29 cellular contexts compared by ENCODE assay signal in genomic region chr1:159803946-159804695, GRCh38. TPM values are rescaled to one million over a fixed set of nuclear protein-coding genes. Genes with fewer than 3 reads are reported as not detected.
DNase-seq lines count a peak whose midpoint lies in the region; ATAC-seq and TF ChIP-seq lines count a peak whose summit lies in the region.
"Had no signal": no experiment of that assay in that cellular context is flagged by ENCODE, and none has a peak within 500 bp of the region (broad histone marks: within the 10 kb centered on the region; RNA-seq: fewer than 3 reads in every experiment).

No MANE protein-coding gene starts in this region.

- H3K27ac ChIP-seq in endodermal cell (ENCODE audit: low read depth, low read length), result no peak overlapping the region
- H3K27ac ChIP-seq: BLaER1 treated with 17β-estradiol and CSF1 and Interleukin-3, amounts not matched to agents 10 nM and 100 nM; breast epithelium; esophagus squamous epithelium; gastrocnemius medialis; sigmoid colon; thyroid gland had no signal

- peaks cover 28% of the 10 kb centered on the region for H3K27me3 ChIP-seq in endodermal cell (ENCODE audit: control insufficient read depth, insufficient read depth, low read length, poor library complexity, severe bottlenecking)
- H3K27me3 ChIP-seq: BLaER1 treated with 17β-estradiol and CSF1 and Interleukin-3, amounts not matched to agents 10 nM and 100 nM; breast epithelium; gastrocnemius medialis; sigmoid colon; thyroid gland had no signal

- no peak overlapping the region for H3K9ac ChIP-seq in endodermal cell (ENCODE audit: extremely low read depth, low read length, poor library complexity, severe bottlenecking)
- H3K9ac ChIP-seq: BLaER1 treated with 17β-estradiol and CSF1 and Interleukin-3, amounts not matched to agents 10 nM and 100 nM had no signal

- H3K4me3 Mint-ChIP-seq in activated naive CD8-positive, alpha-beta T cell treated with anti-CD3 and anti-CD28 coated beads, Interleukin-2, amount 10 ng/mL, durations not matched to agents 7 days and 5 days, result no peak overlapping the region
- H3K4me3 Mint-ChIP-seq in activated naive CD8-positive, alpha-beta T cell treated with anti-CD3 and anti-CD28 coated beads for 36 hours, result no peak overlapping the region
- H3K4me3 Mint-ChIP-seq in endodermal cell, result no peak overlapping the region
- peak overlapping the region; percentile 59 for H3K4me3 Mint-ChIP-seq in stimulated activated effector memory CD8-positive, alpha-beta T cell treated with anti-CD3 and anti-CD28 coated beads, Interleukin-12 subunit alpha, Interleukin-12 subunit beta, amount 100 ng/mL, for 72 hours
- H3K4me3 Mint-ChIP-seq: activated CD8-positive, alpha-beta T cell treated with anti-CD3 and anti-CD28 coated beads, Interleukin-2, amount 10 ng/mL, durations not matched to agents 7 days and 5 days; stimulated activated naive CD8-positive, alpha-beta T cell treated with anti-CD3 and anti-CD28 coated beads, Interleukin-15, amount 100 ng/mL, for 72 hours had no signal

- peak; percentile 41 for ATAC-seq in activated naive CD8-positive, alpha-beta T cell treated with anti-CD3 and anti-CD28 coated beads, Interleukin-2, amount 10 ng/mL, durations not matched to agents 7 days and 5 days (ENCODE audit: low read depth)
- peak; percentile 51 for ATAC-seq in stimulated activated effector memory CD8-positive, alpha-beta T cell treated with anti-CD3 and anti-CD28 coated beads, Interleukin-12 subunit alpha, Interleukin-12 subunit beta, amount 100 ng/mL, for 72 hours
- ATAC-seq: activated CD8-positive, alpha-beta T cell treated with anti-CD3 and anti-CD28 coated beads, Interleukin-2, amount 10 ng/mL, durations not matched to agents 7 days and 5 days; gastrocnemius medialis; stimulated activated naive CD8-positive, alpha-beta T cell treated with anti-CD3 and anti-CD28 coated beads, Interleukin-15, amount 100 ng/mL, for 72 hours; T-cell had no signal

- H3K9me3 ChIP-seq in endodermal cell (ENCODE audit: control insufficient read depth, low read length), result no peaks in the 10 kb centered on the region
- H3K9me3 ChIP-seq: BLaER1 treated with 17β-estradiol and CSF1 and Interleukin-3, amounts not matched to agents 10 nM and 100 nM; breast epithelium; esophagus squamous epithelium; gastrocnemius medialis; sigmoid colon; thyroid gland had no signal

- H3K36me3 ChIP-seq in endodermal cell (ENCODE audit: control insufficient read depth, insufficient read depth, low read length), result no peaks in the 10 kb centered on the region
- H3K36me3 ChIP-seq: breast epithelium, esophagus squamous epithelium, gastrocnemius medialis, sigmoid colon, thyroid gland had no signal

- no peaks in the 10 kb centered on the region for H3K9me3 Mint-ChIP-seq in activated naive CD8-positive, alpha-beta T cell treated with anti-CD3 and anti-CD28 coated beads, Interleukin-2, amount 10 ng/mL, durations not matched to agents 7 days and 5 days
- no peaks in the 10 kb centered on the region for H3K9me3 Mint-ChIP-seq in activated naive CD8-positive, alpha-beta T cell treated with anti-CD3 and anti-CD28 coated beads for 36 hours
- no peaks in the 10 kb centered on the region for H3K9me3 Mint-ChIP-seq in endodermal cell
- H3K9me3 Mint-ChIP-seq in stimulated activated effector memory CD8-positive, alpha-beta T cell treated with anti-CD3 and anti-CD28 coated beads, Interleukin-12 subunit alpha, Interleukin-12 subunit beta, amount 100 ng/mL, for 72 hours, result no peaks in the 10 kb centered on the region
- H3K9me3 Mint-ChIP-seq: stimulated activated naive CD8-positive, alpha-beta T cell treated with anti-CD3 and anti-CD28 coated beads, Interleukin-15, amount 100 ng/mL, for 72 hours; T-cell had no signal

- no peaks in the 10 kb centered on the region for H3K36me3 Mint-ChIP-seq in activated naive CD8-positive, alpha-beta T cell treated with anti-CD3 and anti-CD28 coated beads, Interleukin-2, amount 10 ng/mL, durations not matched to agents 7 days and 5 days
- H3K36me3 Mint-ChIP-seq in activated naive CD8-positive, alpha-beta T cell treated with anti-CD3 and anti-CD28 coated beads for 36 hours, result peaks cover 2% of the 10 kb centered on the region
- H3K36me3 Mint-ChIP-seq in endodermal cell (ENCODE audit: low read depth), result no peaks in the 10 kb centered on the region
- H3K36me3 Mint-ChIP-seq in stimulated activated effector memory CD8-positive, alpha-beta T cell treated with anti-CD3 and anti-CD28 coated beads, Interleukin-12 subunit alpha, Interleukin-12 subunit beta, amount 100 ng/mL, for 72 hours, result no peaks in the 10 kb centered on the region

- WGBS in endodermal cell (ENCODE audit: insufficient coverage in 1 of 2, insufficient read length in 1 of 2), 2 experiments, result 85% methylated on average over 3 to 7 of the region's 7 CpGs

- peaks cover 20% of the 10 kb centered on the region for H3K4me1 Mint-ChIP-seq in activated naive CD8-positive, alpha-beta T cell treated with anti-CD3 and anti-CD28 coated beads, Interleukin-2, amount 10 ng/mL, durations not matched to agents 7 days and 5 days
- H3K4me1 Mint-ChIP-seq in activated naive CD8-positive, alpha-beta T cell treated with anti-CD3 and anti-CD28 coated beads for 36 hours, result peaks cover 14% of the 10 kb centered on the region
- H3K4me1 Mint-ChIP-seq in endodermal cell, result peaks cover 5% of the 10 kb centered on the region
- peaks cover 89% of the 10 kb centered on the region for H3K4me1 Mint-ChIP-seq in stimulated activated effector memory CD8-positive, alpha-beta T cell treated with anti-CD3 and anti-CD28 coated beads, Interleukin-12 subunit alpha, Interleukin-12 subunit beta, amount 100 ng/mL, for 72 hours

- H3K4me3 ChIP-seq in NB4 (ENCODE audit: low read depth, low read length) (no peak overlapping the region), endodermal cell (ENCODE audit: low read length) (no peak overlapping the region)
- H3K4me3 ChIP-seq: BLaER1 treated with 17β-estradiol and CSF1 and Interleukin-3, amounts not matched to agents 10 nM and 100 nM; breast epithelium; esophagus squamous epithelium; gastrocnemius medialis; lung; sigmoid colon; thyroid gland had no signal

- DNase-seq in activated naive CD8-positive, alpha-beta T cell treated with anti-CD3 and anti-CD28 coated beads, Interleukin-2, amount 10 ng/mL, durations not matched to agents 7 days and 5 days, result no peak
- no peak for DNase-seq in activated naive CD8-positive, alpha-beta T cell treated with anti-CD3 and anti-CD28 coated beads for 36 hours
- DNase-seq in NB4 (ENCODE audit: low read depth), result peak; percentile 42
- DNase-seq in endodermal cell, result no peak
- DNase-seq in stimulated activated effector memory CD8-positive, alpha-beta T cell treated with anti-CD3 and anti-CD28 coated beads, Interleukin-12 subunit alpha, Interleukin-12 subunit beta, amount 100 ng/mL, for 72 hours (ENCODE audit: low spot score in 2 of 2), result no peak
- DNase-seq in NCI-H2107 (lab: John Stamatoyannopoulos, UW), result no peak
- no peak for DNase-seq in NCI-H146 (lab: John Stamatoyannopoulos, UW)
- DNase-seq in kidney glomerular epithelial cell (lab: John Stamatoyannopoulos, UW), result no peak
- DNase-seq: activated CD8-positive, alpha-beta T cell treated with anti-CD3 and anti-CD28 coated beads, Interleukin-2, amount 10 ng/mL, durations not matched to agents 7 days and 5 days; activated gamma-delta T cell; activated T-cell treated with anti-CD3 and anti-CD28 coated beads for 4 hours; Calu3; esophagus squamous epithelium; gastrocnemius medialis; hippocampal formation; NCI-H1105 treated with DMSO at 0.1 percent for 48 hours; NCI-H2029 treated with DMSO at 0.1 percent for 48 hours; NCI-H446; SHP77; sigmoid colon; stimulated activated naive CD8-positive, alpha-beta T cell treated with anti-CD3 and anti-CD28 coated beads, Interleukin-15, amount 100 ng/mL, for 72 hours; T-cell; thyroid gland had no signal

- no peaks in the 10 kb centered on the region for H3K4me1 ChIP-seq in endodermal cell (ENCODE audit: control insufficient read depth, insufficient read depth, low read length)
- H3K4me1 ChIP-seq: breast epithelium, esophagus squamous epithelium, gastrocnemius medialis, sigmoid colon had no signal

- H3K27me3 Mint-ChIP-seq in activated naive CD8-positive, alpha-beta T cell treated with anti-CD3 and anti-CD28 coated beads, Interleukin-2, amount 10 ng/mL, durations not matched to agents 7 days and 5 days, result peaks cover 46% of the 10 kb centered on the region
- H3K27me3 Mint-ChIP-seq in activated naive CD8-positive, alpha-beta T cell treated with anti-CD3 and anti-CD28 coated beads for 36 hours, result no peaks in the 10 kb centered on the region
- H3K27me3 Mint-ChIP-seq in endodermal cell (ENCODE audit: insufficient read depth), result peaks cover 55% of the 10 kb centered on the region

- TF ChIP-seq POLR2A in NB4 (IDR thresholded peaks at IDR 0.05; ENCODE audit: extremely low read depth, insufficient read length), result no peak

- peak; percentile 31 for TF ChIP-seq CTCF in NB4 (IDR thresholded peaks at IDR 0.05; ENCODE audit: low read depth, low read length)
- peak; percentile 23 for TF ChIP-seq CTCF in endodermal cell (conservative IDR thresholded peaks at IDR 0.05)

- POLR2A ChIA-PET in activated naive CD8-positive, alpha-beta T cell treated with anti-CD3 and anti-CD28 coated beads, Interleukin-2, amount 10 ng/mL, durations not matched to agents 7 days and 5 days (lab: Charles Lee), result no interaction called here

- H3K27ac Mint-ChIP-seq in activated naive CD8-positive, alpha-beta T cell treated with anti-CD3 and anti-CD28 coated beads, Interleukin-2, amount 10 ng/mL, durations not matched to agents 7 days and 5 days, result no peak overlapping the region
- no peak overlapping the region for H3K27ac Mint-ChIP-seq in activated naive CD8-positive, alpha-beta T cell treated with anti-CD3 and anti-CD28 coated beads for 36 hours
- no peak overlapping the region for H3K27ac Mint-ChIP-seq in endodermal cell
- H3K27ac Mint-ChIP-seq in stimulated activated effector memory CD8-positive, alpha-beta T cell treated with anti-CD3 and anti-CD28 coated beads, Interleukin-12 subunit alpha, Interleukin-12 subunit beta, amount 100 ng/mL, for 72 hours, result peak overlapping the region; percentile 46
- H3K27ac Mint-ChIP-seq: activated CD8-positive, alpha-beta T cell treated with anti-CD3 and anti-CD28 coated beads, Interleukin-2, amount 10 ng/mL, durations not matched to agents 7 days and 5 days; stimulated activated naive CD8-positive, alpha-beta T cell treated with anti-CD3 and anti-CD28 coated beads, Interleukin-15, amount 100 ng/mL, for 72 hours had no signal

RNA-seq across cellular contexts. Expression of gene FCRL6, which starts 2.0 kb away (rescaled TPM):
- 1 to 10 TPM; 6.0 to 7.3 TPM for total RNA-seq in activated naive CD8-positive, alpha-beta T cell treated with anti-CD3 and anti-CD28 coated beads, Interleukin-2, amount 10 ng/mL, durations not matched to agents 7 days and 5 days
- not detected for total RNA-seq in activated naive CD8-positive, alpha-beta T cell treated with anti-CD3 and anti-CD28 coated beads for 36 hours
- total RNA-seq in endodermal cell, result not detected
- not detected for polyA plus RNA-seq in endodermal cell (2013, experiment 1 of 2)
- polyA plus RNA-seq in endodermal cell (2013, experiment 2 of 2), result not detected
- total RNA-seq: Calu3, gastrocnemius medialis, LHCN-M2, sigmoid colon had no signal
- polyA plus RNA-seq: AG04450, keratinocyte had no signal

RNA-seq across cellular contexts. Expression of gene SLAMF8, which starts 22.6 kb away (rescaled TPM):
- total RNA-seq in activated naive CD8-positive, alpha-beta T cell treated with anti-CD3 and anti-CD28 coated beads, Interleukin-2, amount 10 ng/mL, durations not matched to agents 7 days and 5 days, result 1 to 10 TPM; 1.1 to 1.8 TPM
- total RNA-seq in activated naive CD8-positive, alpha-beta T cell treated with anti-CD3 and anti-CD28 coated beads for 36 hours, result 1 to 10 TPM; 1.3 to 2.1 TPM
- total RNA-seq in endodermal cell, result not detected
- not detected for polyA plus RNA-seq in endodermal cell (2013, experiment 1 of 2)
- not detected for polyA plus RNA-seq in endodermal cell (2013, experiment 2 of 2)
- total RNA-seq: Calu3, LHCN-M2 had no signal
- polyA plus RNA-seq: AG04450, keratinocyte had no signal

RNA-seq across cellular contexts. Expression of gene DUSP23, which starts 23.4 kb away (rescaled TPM):
- 10 to 100 TPM; 20.1 to 22.2 TPM for total RNA-seq in activated naive CD8-positive, alpha-beta T cell treated with anti-CD3 and anti-CD28 coated beads, Interleukin-2, amount 10 ng/mL, durations not matched to agents 7 days and 5 days
- total RNA-seq in activated naive CD8-positive, alpha-beta T cell treated with anti-CD3 and anti-CD28 coated beads for 36 hours, result 10 to 100 TPM; 33.5 to 36.0 TPM
- 10 to 100 TPM; 28.8 to 32.3 TPM for total RNA-seq in endodermal cell
- 7.6 TPM for polyA plus RNA-seq in endodermal cell (2013, experiment 1 of 2)
- 7.4 TPM for polyA plus RNA-seq in endodermal cell (2013, experiment 2 of 2)

RNA-seq across cellular contexts. Expression of gene VSIG8, which starts 58.3 kb away (rescaled TPM):
- not detected for total RNA-seq in activated naive CD8-positive, alpha-beta T cell treated with anti-CD3 and anti-CD28 coated beads, Interleukin-2, amount 10 ng/mL, durations not matched to agents 7 days and 5 days
- total RNA-seq in activated naive CD8-positive, alpha-beta T cell treated with anti-CD3 and anti-CD28 coated beads for 36 hours, result not detected
- total RNA-seq in endodermal cell, result not detected
- polyA plus RNA-seq in endodermal cell (2013, experiment 1 of 2), result not detected
- polyA plus RNA-seq in endodermal cell (2013, experiment 2 of 2), result not detected
- total RNA-seq: activated CD8-positive, alpha-beta T cell treated with anti-CD3 and anti-CD28 coated beads, Interleukin-2, amount 10 ng/mL, durations not matched to agents 7 days and 5 days; Calu3; gastrocnemius medialis; LHCN-M2; sigmoid colon; T-cell had no signal
- polyA plus RNA-seq: AG04450 had no signal

Comparison
In these comparisons a context has a peak if more than half of its experiments do, and no peak if none do; other contexts are left out.
1. RNA of gene FCRL6, which starts 2.0 kb away (total RNA-seq): 6.0 to 7.3 TPM in activated naive CD8-positive, alpha-beta T cell treated with anti-CD3 and anti-CD28 coated beads, Interleukin-2, amount 10 ng/mL, durations not matched to agents 7 days and 5 days; not detected in activated naive CD8-positive, alpha-beta T cell treated with anti-CD3 and anti-CD28 coated beads for 36 hours and not detected in endodermal cell; every median in the first group is over 4 times any median in the second.